ENCODE assay signal across 22 cellular contexts in genomic region chr13:33953781-33954180, GRCh38.
DNase-seq lines count a peak whose midpoint lies in the region; ATAC-seq, FAIRE-seq and TF ChIP-seq lines count a peak whose summit lies in the region.
"Had no signal": no experiment of that assay in that cellular context is flagged by ENCODE, and none has a peak within 500 bp of the region (broad histone marks: within the 10 kb centered on the region; RNA-seq: fewer than 3 reads in every experiment).

No MANE protein-coding gene starts in this region.

- H3K9me3 ChIP-seq in adipocyte (ENCODE audit: control insufficient read depth, low read length), result no peaks in the 10 kb centered on the region
- no peaks in the 10 kb centered on the region for H3K9me3 ChIP-seq in pancreas
- H3K9me3 ChIP-seq: HAP-1, SK-N-SH had no signal

- ATAC-seq in pancreas (no peak), GM21423 (IDR thresholded peaks at IDR 0.05; ENCODE audit: unreplicated experiment) (no peak)
- ATAC-seq: GM12878 had no signal

- intact Hi-C loops in pancreas (cut with DNase I), result no loop called here

- peak overlapping the region; percentile 58 for H3K4me3 ChIP-seq in adipocyte (ENCODE audit: low read length)
- no peak overlapping the region for H3K4me3 ChIP-seq in fibroblast of pulmonary artery (replicated peaks; ENCODE audit: low read depth, low read length)
- no peak overlapping the region for H3K4me3 ChIP-seq in pancreas
- H3K4me3 ChIP-seq: GM12878, HAP-1 had no signal

- DNase-seq in EL (peak; percentile 6), adipocyte (ENCODE audit: low read depth) (peak; percentile 22), fibroblast of pulmonary artery (ENCODE audit: low read depth) (peak; percentile 22), pancreas (no peak), anterior cingulate cortex (lab: John Stamatoyannopoulos, UW) (no peak), CD1c-positive myeloid dendritic cell (ENCODE audit: extremely low spot score) (no peak)
- DNase-seq: DMS53; NCI-H1105; NCI-H146; NCI-H2029; NCI-H2227 treated with DMSO at 0.1 percent for 48 hours; NCI-H510A; NK-92 treated with Interleukin-12 subunit alpha and Interleukin-12 subunit beta, amount 100 ng/mL, for 24 hours; SIG-M5; SK-N-SH had no signal

- H3K27me3 ChIP-seq in adipocyte (replicated peaks; ENCODE audit: control insufficient read depth, insufficient read depth, low read length) (no peaks in the 10 kb centered on the region), pancreas (no peaks in the 10 kb centered on the region)

- TF ChIP-seq CTCF in fibroblast of pulmonary artery (IDR thresholded peaks at IDR 0.05; ENCODE audit: low read length, missing control alignments) (no peak), pancreas (IDR thresholded peaks at IDR 0.05) (no peak)

- peak overlapping the region; percentile 67 for H3K9ac ChIP-seq in adipocyte (ENCODE audit: low read length)
- H3K9ac ChIP-seq: SK-N-SH had no signal

- H3K36me3 ChIP-seq in adipocyte (ENCODE audit: control insufficient read depth, insufficient read depth, low read length, severe bottlenecking), result no peaks in the 10 kb centered on the region
- no peaks in the 10 kb centered on the region for H3K36me3 ChIP-seq in pancreas
- H3K36me3 ChIP-seq: HAP-1 had no signal

- FAIRE-seq in pancreas (lab: Jason Lieb, UNC), result peak; percentile 56
- FAIRE-seq: A204.1, D721Med, GM12878, HTR-8/SVneo had no signal

- 89 to 97% methylated on average over 1 of the region's 1 CpG for WGBS in pancreas, 2 donors

- H3K4me1 ChIP-seq in adipocyte (ENCODE audit: control insufficient read depth, insufficient read depth, low read length), result peaks cover 21% of the 10 kb centered on the region
- H3K4me1 ChIP-seq in pancreas, result no peaks in the 10 kb centered on the region
- H3K4me1 ChIP-seq: HAP-1 had no signal

- H3K27ac ChIP-seq in pancreas, result no peak overlapping the region
- H3K27ac ChIP-seq: RWPE1 had no signal

Comparison
In these comparisons a context has a peak if more than half of its experiments do, and no peak if none do; other contexts are left out.
1. DNase-seq: peak in EL (single experiment), adipocyte (single experiment) and fibroblast of pulmonary artery (single experiment); none in pancreas (0 of 6), anterior cingulate cortex (0 of 58) and CD1c-positive myeloid dendritic cell (single experiment).